Comparison of ENCODE assay signal across 18 cellular contexts in genomic region chr14:103495854-103496253, GRCh38. TPM values are rescaled to one million over a fixed set of nuclear protein-coding genes. Genes with fewer than 3 reads are reported as not detected.
DNase-seq lines count a peak whose midpoint lies in the region; ATAC-seq and TF ChIP-seq lines count a peak whose summit lies in the region.
"Had no signal": no experiment of that assay in that cellular context is flagged by ENCODE, and none has a peak within 500 bp of the region (broad histone marks: within the 10 kb centered on the region; RNA-seq: fewer than 3 reads in every experiment).

No MANE protein-coding gene starts in this region.

- H3K27ac ChIP-seq in right atrium auricular region (no peak overlapping the region), endodermal cell (ENCODE audit: low read depth, low read length) (no peak overlapping the region), sigmoid colon (no peak overlapping the region)
- H3K27ac ChIP-seq: C4-2B had no signal

- peak overlapping the region; percentile 30 for H3K27ac Mint-ChIP-seq in endodermal cell

- peaks cover 15% of the 10 kb centered on the region for H3K4me1 Mint-ChIP-seq in endodermal cell

- WGBS in endodermal cell (ENCODE audit: insufficient coverage in 1 of 2, insufficient read length in 1 of 2), 2 experiments: 95 to 100% methylated on average over 2 of the region's 2 CpGs
- WGBS in sigmoid colon, 2 donors: 84 to 90% methylated on average over 2 of the region's 2 CpGs

- H3K9me3 ChIP-seq in right atrium auricular region (no peaks in the 10 kb centered on the region), endodermal cell (ENCODE audit: control insufficient read depth, low read length) (no peaks in the 10 kb centered on the region), sigmoid colon (no peaks in the 10 kb centered on the region)

- intact Hi-C loops in Right ventricle myocardium inferior (cut with DNase I) (no loop called here), sigmoid colon (cut with DNase I) (loop anchor here (10.0 kb wide), 1 partner anchor 161 kb away; the partner anchor contains the start of gene EIF5)

- H3K4me3 ChIP-seq in right atrium auricular region (no peak overlapping the region), endodermal cell (ENCODE audit: low read length) (no peak overlapping the region), sigmoid colon (no peak overlapping the region)

- no peak for TF ChIP-seq POLR2A in sigmoid colon (IDR thresholded peaks at IDR 0.05)

- no peaks in the 10 kb centered on the region for H3K27me3 Mint-ChIP-seq in endodermal cell (ENCODE audit: insufficient read depth)
- H3K27me3 Mint-ChIP-seq: IgD-negative memory B cell had no signal

- peaks cover 0 to 22% of the 10 kb centered on the region in 2 donors for H3K4me1 ChIP-seq in right atrium auricular region
- H3K4me1 ChIP-seq in endodermal cell (ENCODE audit: control insufficient read depth, insufficient read depth, low read length): no peaks in the 10 kb centered on the region
- peaks cover 0 to 8% (median 3%) of the 10 kb centered on the region in 4 donors for H3K4me1 ChIP-seq in sigmoid colon

- TF ChIP-seq CTCF in right atrium auricular region (IDR thresholded peaks at IDR 0.05): no peak
- no peak for TF ChIP-seq CTCF in endodermal cell (conservative IDR thresholded peaks at IDR 0.05)
- no peak for TF ChIP-seq CTCF in sigmoid colon (IDR thresholded peaks at IDR 0.05)

- no peak overlapping the region for H3K9ac ChIP-seq in endodermal cell (ENCODE audit: extremely low read depth, low read length, poor library complexity, severe bottlenecking)

- no peak overlapping the region for H3K4me3 Mint-ChIP-seq in endodermal cell
- H3K4me3 Mint-ChIP-seq: IgD-negative memory B cell had no signal

- H3K27me3 ChIP-seq in right atrium auricular region (no peaks in the 10 kb centered on the region), endodermal cell (ENCODE audit: control insufficient read depth, insufficient read depth, low read length, poor library complexity, severe bottlenecking) (no peaks in the 10 kb centered on the region), sigmoid colon (no peaks in the 10 kb centered on the region)

- peaks cover 37% of the 10 kb centered on the region for H3K36me3 Mint-ChIP-seq in endodermal cell (ENCODE audit: low read depth)

- DNase-seq in Right ventricle myocardium inferior (ENCODE audit: missing footprints) (no peak), right atrium auricular region (ENCODE audit: low spot score) (no peak), endodermal cell (no peak), mesenteric fat pad (ENCODE audit: low spot score) (peak; percentile 82), sigmoid colon (no peak), NCI-H2227 (lab: John Stamatoyannopoulos, UW; ENCODE audit: unreplicated experiment) (no peak)
- DNase-seq in activated naive CD4-positive, alpha-beta T cell treated with anti-CD3 and anti-CD28 coated beads, Interleukin-2, amount 50 U/mL, for 16 hours: no peak
- DNase-seq in activated effector memory CD4-positive, alpha-beta T cell treated with anti-CD3 and anti-CD28 coated beads, Interleukin-2, amount 50 U/mL, for 16 hours: no peak
- DNase-seq: 8988T, COR-L47, DMS53, HCEC 1CT, NCI-H1436, NCI-H2081 treated with DMSO at 0.1 percent for 48 hours, NCI-H2227 treated with DMSO at 0.1 percent for 48 hours, NCI-H69 had no signal

- no peaks in the 10 kb centered on the region for H3K9me3 Mint-ChIP-seq in endodermal cell
- H3K9me3 Mint-ChIP-seq: IgD-negative memory B cell had no signal

- TF ChIP-seq EP300 in sigmoid colon (IDR thresholded peaks at IDR 0.05): no peak

- peak; percentile 30 for ATAC-seq in Right ventricle myocardium inferior

- H3K36me3 ChIP-seq in right atrium auricular region (peaks cover 54% of the 10 kb centered on the region), endodermal cell (ENCODE audit: control insufficient read depth, insufficient read depth, low read length) (peaks cover 61% of the 10 kb centered on the region), sigmoid colon (peaks cover 8 to 85% (median 26%) of the 10 kb centered on the region in 4 donors)

RNA-seq across cellular contexts. Expression of gene CKB, which starts 26.8 kb away (rescaled TPM):
- total RNA-seq in Right ventricle myocardium inferior (577 TPM), right atrium auricular region (100 to 1,000 TPM; 546 to 707 TPM), endodermal cell (100 to 1,000 TPM; 602 to 920 TPM), mesenteric fat pad (90.1 TPM), sigmoid colon (1,000 to 10,000 TPM; 1,303 to 1,696 (median 1,494) TPM)
- polyA plus RNA-seq in endodermal cell (2013, experiment 1 of 2): 1,216 TPM
- polyA plus RNA-seq in endodermal cell (2013, experiment 2 of 2): 1,012 TPM
- 1,000 to 10,000 TPM in 2 of 3 donors, 100 to 1,000 TPM in 1; 905 to 2,176 (median 1,086) TPM for polyA plus RNA-seq in sigmoid colon

RNA-seq across cellular contexts. Expression of gene TRMT61A, which starts 33.1 kb away (rescaled TPM):
- total RNA-seq in Right ventricle myocardium inferior (5.6 TPM), right atrium auricular region (1 to 10 TPM; 4.4 to 7.4 TPM), endodermal cell (1 to 10 TPM; 7.4 to 7.9 TPM), mesenteric fat pad (13.8 TPM), sigmoid colon (10 to 100 TPM; 20.2 to 27.2 (median 22.7) TPM)
- polyA plus RNA-seq in endodermal cell (2013, experiment 1 of 2): 4.5 TPM
- 4.1 TPM for polyA plus RNA-seq in endodermal cell (2013, experiment 2 of 2)
- polyA plus RNA-seq in sigmoid colon: 10 to 100 TPM in 1 of 3 donors, 1 to 10 TPM in 2; 4.2 to 18.1 (median 8.4) TPM
